In the genomic region with DNA sequence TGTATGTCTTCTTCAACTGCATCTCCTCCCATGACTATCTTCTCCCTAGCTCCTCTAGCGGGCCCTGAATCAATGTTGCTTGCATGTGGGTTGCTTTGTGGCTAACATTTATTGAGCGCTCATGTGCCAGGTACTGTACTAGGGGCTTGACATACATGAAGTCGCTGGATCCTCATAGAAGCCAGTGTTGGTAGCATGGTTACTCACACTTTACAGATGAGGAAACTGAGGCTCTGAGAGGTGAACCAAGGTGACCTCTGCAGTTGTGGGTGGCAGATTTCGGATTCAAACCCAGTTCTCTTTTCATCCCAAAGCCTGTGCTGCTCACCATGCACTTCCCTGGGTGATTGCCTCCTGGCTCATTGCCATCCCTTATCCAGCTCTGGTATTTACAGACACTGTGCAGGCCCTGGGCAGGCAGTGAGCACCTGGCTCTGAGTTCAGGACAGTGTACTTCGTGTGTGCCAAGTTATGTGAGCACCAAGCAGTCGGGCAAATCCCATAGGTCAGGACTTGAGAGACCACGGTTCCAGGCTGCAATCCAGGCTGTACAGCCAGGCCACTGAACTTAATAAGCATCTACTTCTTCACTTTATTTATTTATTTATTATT, we compare ENCODE assay signal across 8 cellular contexts. TPM values are rescaled to one million over a fixed set of nuclear protein-coding genes. Genes with fewer than 3 reads are reported as not detected.
DNase-seq lines count a peak whose midpoint lies in the region; ATAC-seq and TF ChIP-seq lines count a peak whose summit lies in the region.

No MANE protein-coding gene starts in this region.

- peaks cover 32% of the 10 kb centered on the region for H3K4me1 Mint-ChIP-seq in activated naive CD8-positive, alpha-beta T cell treated with anti-CD3 and anti-CD28 coated beads, Interleukin-2, amount 50 U/mL, for 24 hours

- no peak for ATAC-seq in activated naive CD8-positive, alpha-beta T cell treated with anti-CD3 and anti-CD28 coated beads, Interleukin-2, amount 50 U/mL, for 24 hours

- no peak for TF ChIP-seq EP300 in stomach (IDR thresholded peaks at IDR 0.05)

- no peak overlapping the region for H3K9ac ChIP-seq in iPS-18a (ENCODE audit: low read length)

- TF ChIP-seq CTCF in stomach (IDR thresholded peaks at IDR 0.05) = no peak

- peak overlapping the region; percentile 99 for H3K27ac Mint-ChIP-seq in activated naive CD8-positive, alpha-beta T cell treated with anti-CD3 and anti-CD28 coated beads, Interleukin-2, amount 50 U/mL, for 24 hours

- intact Hi-C loops in stomach (cut with DNase I; ENCODE audit: low total_unique reads) = no loop called here

- H3K4me1 ChIP-seq in iPS-18a (ENCODE audit: control insufficient read depth, low read depth, low read length) = no peaks in the 10 kb centered on the region
- H3K4me1 ChIP-seq in stomach = peaks cover 39 to 61% (median 53%) of the 10 kb centered on the region in 4 donors

- DNase-seq in Ammon's horn (ENCODE audit: low spot score) (peak; percentile 19), HuH-7.5 (ENCODE audit: low spot score) (peak; percentile 66), stomach (peak; percentile 91), OCI-M1 (lab: John Stamatoyannopoulos, UW) (no peak), NCI-H526 treated with DMSO at 0.1 percent for 48 hours (lab: John Stamatoyannopoulos, UW) (no peak)
- DNase-seq in activated naive CD8-positive, alpha-beta T cell treated with anti-CD3 and anti-CD28 coated beads, Interleukin-2, amount 50 U/mL, for 24 hours = no peak
- no peak for DNase-seq in activated CD4-positive, alpha-beta T cell treated with anti-CD3 and anti-CD28 coated beads for 4 hours

- peak overlapping the region; percentile 85 for H3K4me3 ChIP-seq in iPS-18a (ENCODE audit: low read length)
- peak overlapping the region; percentile 69 to 91 (median 82) for H3K4me3 ChIP-seq in stomach

- H3K27ac ChIP-seq in iPS-18a (ENCODE audit: low read length) (no peak overlapping the region), stomach (peak overlapping the region; percentile 82 to 97 (median 93))

- H3K36me3 Mint-ChIP-seq in activated naive CD8-positive, alpha-beta T cell treated with anti-CD3 and anti-CD28 coated beads, Interleukin-2, amount 50 U/mL, for 24 hours (ENCODE audit: low read depth) = peaks cover 47% of the 10 kb centered on the region

- no peaks in the 10 kb centered on the region for H3K27me3 Mint-ChIP-seq in activated naive CD8-positive, alpha-beta T cell treated with anti-CD3 and anti-CD28 coated beads, Interleukin-2, amount 50 U/mL, for 24 hours

- 37 to 53% (median 47%) methylated on average over 7 of the region's 7 CpGs for WGBS in stomach, 5 donors

- H3K36me3 ChIP-seq in iPS-18a (ENCODE audit: control insufficient read depth, low read depth, low read length) (peaks cover 30% of the 10 kb centered on the region), stomach (peaks cover 21 to 54% (median 42%) of the 10 kb centered on the region in 4 donors)

- H3K9me3 Mint-ChIP-seq in activated naive CD8-positive, alpha-beta T cell treated with anti-CD3 and anti-CD28 coated beads, Interleukin-2, amount 50 U/mL, for 24 hours = no peaks in the 10 kb centered on the region

- no peaks in the 10 kb centered on the region for H3K27me3 ChIP-seq in iPS-18a (ENCODE audit: control insufficient read depth, insufficient read depth, low read length)
- H3K27me3 ChIP-seq in stomach = no peaks in the 10 kb centered on the region

- TF ChIP-seq POLR2A in stomach (IDR thresholded peaks at IDR 0.05) = no peak

- peak overlapping the region; percentile 99 for H3K4me3 Mint-ChIP-seq in activated naive CD8-positive, alpha-beta T cell treated with anti-CD3 and anti-CD28 coated beads, Interleukin-2, amount 50 U/mL, for 24 hours

- H3K9me3 ChIP-seq in iPS-18a (ENCODE audit: control insufficient read depth, low read depth, low read length) = no peaks in the 10 kb centered on the region
- no peaks in the 10 kb centered on the region for H3K9me3 ChIP-seq in stomach

RNA-seq across cellular contexts. Expression of a gene that starts 1.3 kb away (rescaled TPM):
- 100 to 1,000 TPM in 1 of 5 donors, 10 to 100 TPM in 3, 1 to 10 TPM in 1; 7.2 to 138 (median 28.6) TPM for total RNA-seq in stomach
- polyA plus RNA-seq in stomach = 10 to 100 TPM; 12.8 to 15.0 (median 13.0) TPM

RNA-seq across cellular contexts. Expression of a gene that starts 1.4 kb away (rescaled TPM):
- 1,000 to 10,000 TPM in 4 of 5 donors, 100 to 1,000 TPM in 1; 187 to 1,693 (median 1,211) TPM for total RNA-seq in stomach
- polyA plus RNA-seq in stomach = 1,000 to 10,000 TPM; 3,146 to 4,806 (median 4,080) TPM

RNA-seq across cellular contexts. Expression of a gene that starts 28.4 kb away (rescaled TPM):
- 10 to 100 TPM in 2 of 5 donors, 1 to 10 TPM in 3; 5.1 to 39.1 (median 6.2) TPM for total RNA-seq in stomach
- polyA plus RNA-seq in stomach = 1 to 10 TPM; 1.9 to 3.8 (median 2.7) TPM

RNA-seq across cellular contexts. Expression of a gene that starts 55.6 kb away (rescaled TPM):
- 10 to 100 TPM in 4 of 5 donors, 1 to 10 TPM in 1; 4.7 to 36.2 (median 22.0) TPM for total RNA-seq in stomach
- 10 to 100 TPM; 10.1 to 15.3 (median 12.9) TPM for polyA plus RNA-seq in stomach

Comparison
In these comparisons a context has a peak if more than half of its experiments do, and no peak if none do; other contexts are left out.
1. DNase-seq: peak in Ammon's horn (single experiment), HuH-7.5 (single experiment) and stomach (single experiment); none in activated naive CD8-positive, alpha-beta T cell treated with anti-CD3 and anti-CD28 coated beads, Interleukin-2, amount 50 U/mL, for 24 hours (single experiment), OCI-M1 (single experiment), activated CD4-positive, alpha-beta T cell treated with anti-CD3 and anti-CD28 coated beads for 4 hours (0 of 2) and NCI-H526 treated with DMSO at 0.1 percent for 48 hours (single experiment).